20 cellular contexts compared by ENCODE assay signal in the genomic region with DNA sequence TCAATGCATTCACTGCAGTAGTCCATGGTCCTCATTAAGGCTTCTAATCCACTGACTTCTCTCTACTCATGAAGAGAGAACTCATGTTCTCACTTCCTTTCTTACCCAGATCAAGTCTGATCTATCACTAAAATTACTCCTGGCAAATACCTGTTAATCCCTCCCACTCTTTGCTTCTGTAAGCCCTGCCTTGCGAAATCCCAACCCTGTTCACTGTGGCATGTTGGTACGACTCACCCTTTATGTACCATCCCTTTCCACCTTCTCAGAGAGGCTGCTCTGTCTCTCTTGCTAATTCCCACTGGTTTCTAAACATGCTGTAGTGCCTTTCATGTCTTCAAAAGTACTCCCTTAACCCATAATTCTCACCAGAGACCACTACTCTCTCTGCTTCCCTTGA.
"Had no signal": no experiment of that assay in that cellular context is flagged by ENCODE, and none has a peak within 500 bp of the region (broad histone marks: within the 10 kb centered on the region; RNA-seq: fewer than 3 reads in every experiment).

No MANE protein-coding gene starts in this region.

- H3K36me3 ChIP-seq: colonic mucosa, left lung, right atrium auricular region, tibial artery, WERI-Rb-1 had no signal

- H3K27me3 ChIP-seq: colonic mucosa, hepatocyte, left lung, right atrium auricular region, tibial artery had no signal

- H3K9me3 ChIP-seq: colonic mucosa, left lung, right atrium auricular region, tibial artery had no signal

- H3K4me3 Mint-ChIP-seq: activated CD4-positive, alpha-beta memory T cell treated with anti-CD3 and anti-CD28 coated beads for 36 hours; activated CD8-positive, alpha-beta memory T cell treated with anti-CD3 and anti-CD28 coated beads, Interleukin-2, amount 10 ng/mL, durations not matched to agents 7 days and 5 days; activated naive CD8-positive, alpha-beta T cell treated with anti-CD3 and anti-CD28 coated beads for 36 hours; activated T-helper 17 cell treated with anti-CD3 and anti-CD28 coated beads, Interleukin-2, amount 50 U/mL, for 72 hours; brain; central memory CD8-positive, alpha-beta T cell; endodermal cell; nephron progenitor cell had no signal

- H3K4me3 ChIP-seq: colonic mucosa, hepatocyte, left lung, right atrium auricular region, tibial artery had no signal

- H3K4me1 Mint-ChIP-seq: activated CD8-positive, alpha-beta memory T cell treated with anti-CD3 and anti-CD28 coated beads, Interleukin-2, amount 10 ng/mL, durations not matched to agents 7 days and 5 days; activated naive CD8-positive, alpha-beta T cell treated with anti-CD3 and anti-CD28 coated beads for 36 hours; activated T-helper 17 cell treated with anti-CD3 and anti-CD28 coated beads, Interleukin-2, amount 50 U/mL, for 72 hours; brain; central memory CD8-positive, alpha-beta T cell; endodermal cell; nephron progenitor cell had no signal

- H3K36me3 Mint-ChIP-seq: activated CD4-positive, alpha-beta memory T cell treated with anti-CD3 and anti-CD28 coated beads for 36 hours; activated CD8-positive, alpha-beta memory T cell treated with anti-CD3 and anti-CD28 coated beads, Interleukin-2, amount 10 ng/mL, durations not matched to agents 7 days and 5 days; activated naive CD8-positive, alpha-beta T cell treated with anti-CD3 and anti-CD28 coated beads for 36 hours; brain had no signal

- H3K79me2 ChIP-seq: hepatocyte had no signal

- H3K4me1 ChIP-seq: colonic mucosa, left lung, right atrium auricular region, tibial artery had no signal

- H3K27ac Mint-ChIP-seq: activated CD4-positive, alpha-beta memory T cell treated with anti-CD3 and anti-CD28 coated beads for 36 hours; activated CD8-positive, alpha-beta memory T cell treated with anti-CD3 and anti-CD28 coated beads, Interleukin-2, amount 10 ng/mL, durations not matched to agents 7 days and 5 days; activated naive CD8-positive, alpha-beta T cell treated with anti-CD3 and anti-CD28 coated beads for 36 hours; activated T-helper 17 cell treated with anti-CD3 and anti-CD28 coated beads, Interleukin-2, amount 50 U/mL, for 72 hours; brain; endodermal cell; nephron progenitor cell had no signal

- ATAC-seq: activated CD8-positive, alpha-beta memory T cell treated with anti-CD3 and anti-CD28 coated beads, Interleukin-2, amount 10 ng/mL, durations not matched to agents 7 days and 5 days; activated T-helper 17 cell treated with anti-CD3 and anti-CD28 coated beads, Interleukin-2, amount 50 U/mL, for 72 hours; left lung; stimulated activated naive CD8-positive, alpha-beta T cell treated with anti-CD3 and anti-CD28 coated beads, Interleukin-15, Interleukin-2, amounts not matched to agents 100 U/mL and 50 U/mL, for 24 hours had no signal

- DNase-seq: activated CD4-positive, alpha-beta memory T cell treated with anti-CD3 and anti-CD28 coated beads for 36 hours; activated CD8-positive, alpha-beta memory T cell treated with anti-CD3 and anti-CD28 coated beads, Interleukin-2, amount 10 ng/mL, durations not matched to agents 7 days and 5 days; activated naive CD4-positive, alpha-beta T cell; activated naive CD8-positive, alpha-beta T cell treated with anti-CD3 and anti-CD28 coated beads for 36 hours; colonic mucosa; endodermal cell; left lung; nephron progenitor cell; occipital lobe; stimulated activated naive CD8-positive, alpha-beta T cell treated with anti-CD3 and anti-CD28 coated beads, Interleukin-15, Interleukin-2, amounts not matched to agents 100 U/mL and 50 U/mL, for 24 hours; substantia nigra; SW 1271; T-helper 2 cell; tibial artery; WERI-Rb-1 had no signal

- H3K27ac ChIP-seq: colonic mucosa, hepatocyte, left lung, right atrium auricular region, tibial artery, WERI-Rb-1 had no signal

- H3K4me2 ChIP-seq: hepatocyte had no signal

- H2AFZ ChIP-seq: hepatocyte had no signal

- H3K9me3 Mint-ChIP-seq: activated naive CD8-positive, alpha-beta T cell treated with anti-CD3 and anti-CD28 coated beads for 36 hours; central memory CD8-positive, alpha-beta T cell had no signal

- H3K27me3 Mint-ChIP-seq: activated CD4-positive, alpha-beta memory T cell treated with anti-CD3 and anti-CD28 coated beads for 36 hours; activated CD8-positive, alpha-beta memory T cell treated with anti-CD3 and anti-CD28 coated beads, Interleukin-2, amount 10 ng/mL, durations not matched to agents 7 days and 5 days; activated naive CD8-positive, alpha-beta T cell treated with anti-CD3 and anti-CD28 coated beads for 36 hours; activated T-helper 17 cell treated with anti-CD3 and anti-CD28 coated beads, Interleukin-2, amount 50 U/mL, for 72 hours; brain; central memory CD8-positive, alpha-beta T cell had no signal
